In the genomic region with DNA sequence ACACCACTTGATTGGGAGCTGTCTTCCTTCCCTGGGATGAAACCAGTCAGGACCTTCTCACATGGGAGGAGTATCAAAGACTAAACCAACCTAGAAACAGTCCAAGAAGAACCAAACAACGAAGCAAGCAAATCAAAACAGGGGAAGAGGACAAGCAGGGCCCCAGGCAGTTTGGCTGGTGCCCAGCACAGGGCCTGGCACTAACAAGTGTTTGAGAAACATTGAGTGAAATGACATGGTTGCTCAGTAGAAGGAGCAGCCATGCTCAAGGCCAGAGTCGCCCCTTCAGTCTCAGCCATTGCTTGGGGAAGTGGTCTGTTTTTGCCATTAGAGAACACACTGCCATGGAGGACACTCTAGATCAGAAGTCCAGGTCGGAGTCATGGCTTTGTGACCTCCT, we compare ENCODE assay signal across 17 cellular contexts.
"Had no signal": no experiment of that assay in that cellular context is flagged by ENCODE, and none has a peak within 500 bp of the region (broad histone marks: within the 10 kb centered on the region; RNA-seq: fewer than 3 reads in every experiment).

No MANE protein-coding gene starts in this region.

- H3K4me1 ChIP-seq: colonic mucosa, parathyroid adenoma, prostate gland, thyroid gland, upper lobe of left lung had no signal

- H3K27ac ChIP-seq: colonic mucosa, parathyroid adenoma, prostate gland, thyroid gland, upper lobe of left lung had no signal

- H3K27me3 ChIP-seq: colonic mucosa, heart left ventricle, thyroid gland, upper lobe of left lung, uterus had no signal

- H3K27ac Mint-ChIP-seq: naive B cell, nephron had no signal

- H3K9me3 ChIP-seq: colonic mucosa, heart left ventricle, prostate gland, thyroid gland, upper lobe of left lung, uterus had no signal

- H3K4me3 Mint-ChIP-seq: naive B cell, nephron had no signal

- H3K79me2 ChIP-seq: parathyroid adenoma had no signal

- DNase-seq: colonic mucosa; dermis blood vessel endothelial cell; heart left ventricle; hippocampal formation; left colon; naive B cell; retina; small intestine; stimulated activated CD4-positive, alpha-beta T cell treated with anti-CD3 and anti-CD28 coated beads, Interleukin-12 subunit alpha, Interleukin-12 subunit beta, amount 100 ng/mL, for 4 hours; stimulated activated CD4-positive, alpha-beta T cell treated with anti-CD3 and anti-CD28 coated beads, Interleukin-2, amount 100 ng/mL, for 48 hours; stimulated activated naive CD4-positive, alpha-beta T cell treated with Interleukin-2 at 50 U/mL for 16 hours; thyroid gland; upper lobe of left lung; uterus had no signal

- H3K4me3 ChIP-seq: colonic mucosa, heart left ventricle, prostate gland, thyroid gland, upper lobe of left lung, uterus had no signal

- ATAC-seq: heart left ventricle, left colon had no signal

- H3K36me3 Mint-ChIP-seq: naive B cell had no signal

- H3K9ac ChIP-seq: parathyroid adenoma had no signal

- H3K9me3 Mint-ChIP-seq: naive B cell, nephron had no signal

- H3K36me3 ChIP-seq: colonic mucosa, heart left ventricle, prostate gland, thyroid gland, upper lobe of left lung, uterus had no signal

- H2AFZ ChIP-seq: parathyroid adenoma had no signal
